ENCODE assay signal across 31 cellular contexts in genomic region chr18:21321711-21322110, GRCh38.
"Had no signal": no experiment of that assay in that cellular context is flagged by ENCODE, and none has a peak within 500 bp of the region (broad histone marks: within the 10 kb centered on the region; RNA-seq: fewer than 3 reads in every experiment).

No MANE protein-coding gene starts in this region.

- H3K27ac ChIP-seq: brain microvascular endothelial cell, coronary artery, dorsolateral prefrontal cortex, gastroesophageal sphincter, WERI-Rb-1 had no signal

- H3K4me3 ChIP-seq: coronary artery, dorsolateral prefrontal cortex, gastroesophageal sphincter had no signal

- H3K9me3 Mint-ChIP-seq: activated B cell treated with CpG ODN at 0.5 μM for 24 hours; activated CD8-positive, alpha-beta T cell treated with anti-CD3 and anti-CD28 coated beads for 36 hours; activated T-cell treated with anti-CD3 and anti-CD28 coated beads, Interleukin-2, amount 50 U/mL, for 4 hours; activated T-helper 17 cell treated with anti-CD3 and anti-CD28 coated beads, Interleukin-2, amount 50 U/mL, for 72 hours; central memory CD8-positive, alpha-beta T cell; dendritic cell treated with granulocyte-macrophage colony-stimulating factor and Interleukin-4, amounts not matched to agents 40 ng/mL and 50 ng/mL, for 4 days; T-helper 2 cell treated with Interferon-gamma antibody and Interleukin-4, amounts not matched to agents 5 μg/mL and 100 μg/mL, for 36 hours had no signal

- H3K27ac Mint-ChIP-seq: activated B cell treated with CpG ODN at 0.5 μM for 24 hours; activated CD8-positive, alpha-beta T cell treated with anti-CD3 and anti-CD28 coated beads for 36 hours; activated naive CD8-positive, alpha-beta T cell; activated T-helper 17 cell treated with anti-CD3 and anti-CD28 coated beads, Interleukin-2, amount 50 U/mL, for 72 hours; dendritic cell treated with granulocyte-macrophage colony-stimulating factor and Interleukin-4, amounts not matched to agents 40 ng/mL and 50 ng/mL, for 4 days; endodermal cell; T-helper 17 cell; T-helper 2 cell treated with Interferon-gamma antibody and Interleukin-4, amounts not matched to agents 5 μg/mL and 100 μg/mL, for 36 hours had no signal

- H3K27me3 ChIP-seq: brain microvascular endothelial cell, dorsolateral prefrontal cortex, gastroesophageal sphincter had no signal

- ATAC-seq: activated CD4-positive, CD25-positive, alpha-beta regulatory T cell treated with anti-CD3 and anti-CD28 coated beads, Interleukin-2, amount 50 U/mL, for 24 hours; activated CD8-positive, alpha-beta T cell treated with anti-CD3 and anti-CD28 coated beads for 36 hours; activated T-cell treated with anti-CD3 and anti-CD28 coated beads, Interleukin-2, amount 50 U/mL, for 4 hours; activated T-helper 17 cell treated with anti-CD3 and anti-CD28 coated beads, Interleukin-2, amount 50 U/mL, for 72 hours; esophagus mucosa; gastroesophageal sphincter; T-helper 17 cell had no signal

- H3K4me1 Mint-ChIP-seq: activated B cell treated with CpG ODN at 0.5 μM for 24 hours; activated T-helper 17 cell treated with anti-CD3 and anti-CD28 coated beads, Interleukin-2, amount 50 U/mL, for 72 hours; central memory CD8-positive, alpha-beta T cell; T-helper 17 cell had no signal

- H3K4me1 ChIP-seq: gastroesophageal sphincter had no signal

- H3K36me3 ChIP-seq: brain microvascular endothelial cell, gastroesophageal sphincter, WERI-Rb-1 had no signal

- H3K27me3 Mint-ChIP-seq: activated B cell treated with CpG ODN at 0.5 μM for 24 hours; activated T-helper 17 cell treated with anti-CD3 and anti-CD28 coated beads, Interleukin-2, amount 50 U/mL, for 72 hours had no signal

- H3K9me3 ChIP-seq: gastroesophageal sphincter had no signal

- DNase-seq: activated B cell treated with CpG ODN at 0.5 μM for 24 hours; activated CD4-positive, alpha-beta T cell treated with anti-CD3 and anti-CD28 coated beads for 48 hours; activated CD4-positive, alpha-beta T cell treated with anti-CD3 and anti-CD28 coated beads, Interleukin-2, amount 50 U/mL, for 1 hour; activated CD4-positive, alpha-beta T cell treated with anti-CD3 and anti-CD28 coated beads, Interleukin-2, amount 50 U/mL, for 48 hours; activated CD8-positive, alpha-beta memory T cell treated with anti-CD3 and anti-CD28 coated beads for 24 hours; activated CD8-positive, alpha-beta T cell treated with anti-CD3 and anti-CD28 coated beads for 36 hours; activated effector memory CD4-positive, alpha-beta T cell treated with Interleukin-2 at 50 U/mL for 16 hours; activated gamma-delta T cell treated with Interleukin-2 at 50 U/mL for 16 hours; activated naive CD4-positive, alpha-beta T cell treated with anti-CD3 and anti-CD28 coated beads, Interleukin-2, amount 50 U/mL, for 16 hours; activated naive CD4-positive, alpha-beta T cell treated with Interleukin-2 at 50 U/mL for 16 hours; activated T-cell treated with anti-CD3 and anti-CD28 coated beads, Interleukin-2, amount 50 U/mL, for 4 hours; amniotic stem cell; anterior cingulate cortex; brain microvascular endothelial cell; dorsolateral prefrontal cortex; effector memory CD4-positive, alpha-beta T cell; endodermal cell; foreskin melanocyte; head of caudate nucleus; T-helper 17 cell; T1000; WERI-Rb-1 had no signal

- H3K4me3 Mint-ChIP-seq: activated B cell treated with CpG ODN at 0.5 μM for 24 hours; activated CD8-positive, alpha-beta T cell treated with anti-CD3 and anti-CD28 coated beads for 36 hours; activated naive CD8-positive, alpha-beta T cell; activated T-cell treated with anti-CD3 and anti-CD28 coated beads, Interleukin-2, amount 50 U/mL, for 4 hours; activated T-helper 17 cell treated with anti-CD3 and anti-CD28 coated beads, Interleukin-2, amount 50 U/mL, for 72 hours; central memory CD8-positive, alpha-beta T cell; dendritic cell treated with granulocyte-macrophage colony-stimulating factor and Interleukin-4, amounts not matched to agents 40 ng/mL and 50 ng/mL, for 4 days; endodermal cell; T-helper 17 cell; T-helper 2 cell treated with Interferon-gamma antibody and Interleukin-4, amounts not matched to agents 5 μg/mL and 100 μg/mL, for 36 hours had no signal

- H3K36me3 Mint-ChIP-seq: activated naive CD8-positive, alpha-beta T cell had no signal
